22 cellular contexts compared by ENCODE assay signal in the genomic region with DNA sequence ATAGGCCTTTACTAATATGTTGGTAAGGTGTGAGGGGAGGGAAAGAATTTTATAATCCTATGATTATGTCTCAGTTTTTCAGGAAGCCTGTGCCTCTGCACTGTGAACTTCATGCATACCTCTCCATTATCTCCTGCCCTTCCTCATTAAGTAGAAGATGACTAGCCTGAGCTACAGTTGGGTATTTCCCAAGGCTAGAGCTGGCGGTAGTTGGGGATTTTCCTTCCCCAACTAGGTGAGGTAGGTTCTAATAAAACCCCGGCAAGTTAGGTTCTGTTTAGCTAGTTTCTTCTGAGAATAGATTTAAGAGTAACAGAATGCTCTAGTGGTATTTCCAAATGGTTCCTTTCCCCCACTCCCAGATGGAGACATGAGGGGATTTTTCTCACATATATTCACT.
A peak's percentile ranks its signal among the peaks of the same experiment; 100 is the strongest.
DNase-seq lines count a peak whose midpoint lies in the region; ATAC-seq and TF ChIP-seq lines count a peak whose summit lies in the region.
"Had no signal": no experiment of that assay in that cellular context is flagged by ENCODE, and none has a peak within 500 bp of the region (broad histone marks: within the 10 kb centered on the region; RNA-seq: fewer than 3 reads in every experiment).

No MANE protein-coding gene starts in this region.

- ATAC-seq in GM18519 (IDR thresholded peaks at IDR 0.05; ENCODE audit: low FRiP score, unreplicated experiment): peak; percentile 63
- peak; percentile 78 for ATAC-seq in HG02763 (IDR thresholded peaks at IDR 0.05; ENCODE audit: unreplicated experiment)
- ATAC-seq in HG03457 (IDR thresholded peaks at IDR 0.05; ENCODE audit: unreplicated experiment): peak; percentile 64
- ATAC-seq: heart left ventricle, mucosa of descending colon, right lobe of liver had no signal

- no peak for TF ChIP-seq CTCF in GM20000 (IDR thresholded peaks at IDR 0.05; ENCODE audit: extremely low read depth, missing control alignments)

- DNase-seq in GM20000 (ENCODE audit: low spot score) (peak; percentile 8), NCI-H2107 (lab: John Stamatoyannopoulos, UW) (no peak), NCI-H345 (lab: John Stamatoyannopoulos, UW) (no peak), AG08395 (ENCODE audit: low spot score) (no peak), NCI-H1092 treated with DMSO at 0.1 percent for 48 hours (lab: John Stamatoyannopoulos, UW) (no peak)
- DNase-seq: activated CD4-positive, alpha-beta T cell treated with anti-CD3 and anti-CD28 coated beads, Interleukin-2, amount 10 ng/mL, durations not matched to agents 24 days and 14 days; effector CD8-positive, alpha-beta T cell; heart left ventricle; Kasumi-1; kidney glomerular epithelial cell; mucosa of descending colon; MV-4-11; NCI-H1694; NCI-H69; right lobe of liver; stimulated activated CD4-positive, alpha-beta T cell treated with anti-CD3 and anti-CD28 coated beads, Interleukin-12 subunit alpha, Interleukin-12 subunit beta, amount 100 ng/mL, for 4 hours; stimulated activated CD4-positive, alpha-beta T cell treated with anti-CD3 and anti-CD28 coated beads, Interleukin-4, amount 100 ng/mL, for 4 hours; stimulated activated naive CD4-positive, alpha-beta T cell treated with Interleukin-2 at 50 U/mL for 16 hours; testis had no signal
